Comparison of ENCODE assay signal across 17 cellular contexts in genomic region chr15:59133921-59134427, GRCh38. TPM values are rescaled to one million over a fixed set of nuclear protein-coding genes. Genes with fewer than 3 reads are reported as not detected.
DNase-seq lines count a peak whose midpoint lies in the region; ATAC-seq, FAIRE-seq and TF ChIP-seq lines count a peak whose summit lies in the region.
"Had no signal": no experiment of that assay in that cellular context is flagged by ENCODE, and none has a peak within 500 bp of the region (broad histone marks: within the 10 kb centered on the region; RNA-seq: fewer than 3 reads in every experiment).

No MANE protein-coding gene starts in this region.

- no peak overlapping the region for H3K27ac ChIP-seq in HCT116 (ENCODE audit: low read depth, low read length)
- H3K27ac ChIP-seq in osteoblast (ENCODE audit: low read depth, low read length) = no peak overlapping the region
- no peak overlapping the region for H3K27ac ChIP-seq in thyroid gland
- H3K27ac ChIP-seq: BLaER1, GM23248 had no signal

- peak; percentile 36 for FAIRE-seq in bronchial epithelial cell (lab: Jason Lieb, UNC)
- FAIRE-seq: GM19239, H54 had no signal

- H3K4me3 Mint-ChIP-seq in Calu3 (ENCODE audit: low read depth, unreplicated experiment) = no peak overlapping the region
- H3K4me3 Mint-ChIP-seq: CD14-positive monocyte; CD4-positive, alpha-beta memory T cell had no signal

- CTCF ChIA-PET in Calu3 (lab: Charles Lee) = no interaction called here
- CTCF ChIA-PET in HCT116 (lab: Charles Lee) = no interaction called here

- RAD21 ChIA-PET in HCT116 (lab: Charles Lee; ENCODE audit: low non-redundant PET in 1 of 2, low total read pairs in 2 of 2, uncharacterized antibody in 2 of 2, unreplicated experiment in 2 of 2) = no interaction called here

- no peak overlapping the region for H3K9ac ChIP-seq in HCT116 (ENCODE audit: low read length)
- H3K9ac ChIP-seq: BLaER1, GM23248 had no signal

- H3K36me3 Mint-ChIP-seq in Calu3 (ENCODE audit: insufficient read depth, unreplicated experiment) = peaks cover 98% of the 10 kb centered on the region

- POLR2A ChIA-PET in HCT116 (lab: Charles Lee) = no interaction called here

- H3K36me3 ChIP-seq in HCT116 (ENCODE audit: control insufficient read depth in 1 of 2, insufficient read depth in 2 of 2, low read length in 2 of 2) (peaks cover 17 to 41% of the 10 kb centered on the region in 2 experiments; a peak in 3 of 4 replicates), bronchial epithelial cell (ENCODE audit: control insufficient read depth, insufficient read depth, low read length) (peaks cover 10% of the 10 kb centered on the region), osteoblast (ENCODE audit: insufficient read depth, low read length) (peaks cover 76% of the 10 kb centered on the region), thyroid gland (peaks cover 11 to 18% of the 10 kb centered on the region in 2 donors)

- peaks cover 8% of the 10 kb centered on the region for H3K9me3 Mint-ChIP-seq in Calu3 (ENCODE audit: low read depth, unreplicated experiment)

- H2AFZ ChIP-seq in HCT116 (ENCODE audit: low read depth, low read length, poor library complexity, severe bottlenecking) (no peak overlapping the region), osteoblast (ENCODE audit: low read length) (no peak overlapping the region)
- H2AFZ ChIP-seq: GM23248 had no signal

- no peak for TF ChIP-seq RAD21 in HCT116 (IDR thresholded peaks at IDR 0.05; ENCODE audit: low read depth)

- WGBS in thyroid gland, 2 donors = 93 to 97% methylated on average over 6 of the region's 6 CpGs

- no peaks in the 10 kb centered on the region for H3K9me2 ChIP-seq in HCT116 (ENCODE audit: insufficient read depth)

- ATAC-seq in GM18505 (IDR thresholded peaks at IDR 0.05; ENCODE audit: unreplicated experiment) = no peak
- ATAC-seq in HCT116 = no peak

- TF ChIP-seq CTCF in Calu3 (IDR thresholded peaks at IDR 0.05; ENCODE audit: unreplicated experiment) = no peak
- no peak for TF ChIP-seq CTCF in HCT116 (IDR thresholded peaks at IDR 0.05 in 2 of 3, conservative IDR thresholded peaks at IDR 0.05 in 1 of 3; ENCODE audit: borderline replicate concordance in 1 of 3, insufficient read depth in 1 of 3, low read depth in 2 of 3, low read length in 2 of 3)
- no peak for TF ChIP-seq CTCF in bronchial epithelial cell (IDR thresholded peaks at IDR 0.05; ENCODE audit: insufficient read depth, low read length, severe bottlenecking)
- no peak for TF ChIP-seq CTCF in osteoblast (IDR thresholded peaks at IDR 0.05; ENCODE audit: extremely low read depth, low read depth, low read length)
- TF ChIP-seq CTCF in thyroid gland (IDR thresholded peaks at IDR 0.05) = no peak

- H4K20me1 ChIP-seq in HCT116 (ENCODE audit: insufficient read depth) (no peaks in the 10 kb centered on the region), osteoblast (ENCODE audit: insufficient read depth, low read length) (no peaks in the 10 kb centered on the region)

- H3K27ac Mint-ChIP-seq in Calu3 (ENCODE audit: unreplicated experiment) = peak overlapping the region; percentile 35
- H3K27ac Mint-ChIP-seq: CD4-positive, alpha-beta memory T cell had no signal

- H3K4me3 ChIP-seq in HCT116 (replicated peaks in 1 of 2; ENCODE audit: low read depth in 1 of 2, low read length in 2 of 2) (no peak overlapping the region), bronchial epithelial cell (ENCODE audit: low read depth, low read length) (no peak overlapping the region), osteoblast (ENCODE audit: insufficient read depth, low read length) (no peak overlapping the region), thyroid gland (replicated peaks in 1 of 3) (no peak overlapping the region)
- H3K4me3 ChIP-seq: BLaER1, GM23248 had no signal

- H3K4me1 ChIP-seq in HCT116 (ENCODE audit: control insufficient read depth in 1 of 2, insufficient read depth in 2 of 2, low read length in 2 of 2) (no peaks in the 10 kb centered on the region), osteoblast (ENCODE audit: insufficient read depth, low read length) (no peaks in the 10 kb centered on the region), thyroid gland (no peaks in the 10 kb centered on the region)
- H3K4me1 ChIP-seq: BLaER1 had no signal

- intact Hi-C loops in Calu3 (cut with micrococcal nuclease; ENCODE audit: unreplicated experiment) (no loop called here), HCT116 (cut with micrococcal nuclease) (loop anchor here (10.0 kb wide), 1 partner anchor 909 kb away; no protein-coding TSS in a partner anchor), thyroid gland (cut with DNase I) (no loop called here)

- H3K27me3 Mint-ChIP-seq in Calu3 (ENCODE audit: unreplicated experiment) = no peaks in the 10 kb centered on the region
- H3K27me3 Mint-ChIP-seq: CD4-positive, alpha-beta memory T cell had no signal

- no peaks in the 10 kb centered on the region for H3K27me3 ChIP-seq in HCT116 (ENCODE audit: insufficient read depth, low read length)
- H3K27me3 ChIP-seq in bronchial epithelial cell (ENCODE audit: control insufficient read depth, insufficient read depth, low read length) = no peaks in the 10 kb centered on the region
- H3K27me3 ChIP-seq in osteoblast (ENCODE audit: insufficient read depth, low read length) = no peaks in the 10 kb centered on the region
- no peaks in the 10 kb centered on the region for H3K27me3 ChIP-seq in thyroid gland
- H3K27me3 ChIP-seq: BLaER1 had no signal

- no peak overlapping the region for H3K4me2 ChIP-seq in HCT116 (ENCODE audit: low read length)
- no peak overlapping the region for H3K4me2 ChIP-seq in osteoblast (ENCODE audit: insufficient read depth, low read length)
- H3K4me2 ChIP-seq: BLaER1 had no signal

- peaks cover 23% of the 10 kb centered on the region for H3K79me2 ChIP-seq in HCT116 (ENCODE audit: insufficient read depth, low read length)
- peaks cover 40% of the 10 kb centered on the region for H3K79me2 ChIP-seq in osteoblast (ENCODE audit: insufficient read depth, low read length)

- no TSS peak for BruUV-seq in Calu3 (replicated peaks; lab: Mats Ljungman, UMichigan)
- no TSS peak for BruUV-seq in HCT116 (replicated peaks; lab: Mats Ljungman, UMichigan)

- no peaks in the 10 kb centered on the region for H3K4me1 Mint-ChIP-seq in Calu3 (ENCODE audit: low read depth, unreplicated experiment)
- H3K4me1 Mint-ChIP-seq: CD14-positive monocyte had no signal

- TF ChIP-seq POLR2A in GM18505 (IDR thresholded peaks at IDR 0.05; ENCODE audit: borderline replicate concordance, extremely low read depth, insufficient read depth, insufficient read length) = peak; percentile 44
- TF ChIP-seq POLR2A in HCT116 (IDR thresholded peaks at IDR 0.05; ENCODE audit: borderline replicate concordance, extremely low read depth, insufficient read depth, insufficient read length) = no peak
- TF ChIP-seq POLR2A in thyroid gland (IDR thresholded peaks at IDR 0.05) = no peak

- no peak for DNase-seq in Calu3
- no peak for DNase-seq in HCT116 (ENCODE audit: low read depth, low spot score)
- no peak for DNase-seq in bronchial epithelial cell (ENCODE audit: low read depth)
- no peak for DNase-seq in stimulated activated naive CD4-positive, alpha-beta T cell (lab: John Stamatoyannopoulos, UW)
- no peak for DNase-seq in iPS-NIHi11 (ENCODE audit: low spot score)
- no peak for DNase-seq in osteoblast (ENCODE audit: insufficient read length, low spot score, missing footprints)
- DNase-seq in thyroid gland = no peak
- DNase-seq: 8988T; CD4-positive, alpha-beta memory T cell; DMS79 treated with DMSO at 0.1 percent for 48 hours; GF-D8; GM23248 had no signal

- H3K9me3 ChIP-seq in HCT116 (ENCODE audit: control insufficient read depth in 1 of 2, insufficient read depth in 1 of 2, low read depth in 1 of 2, low read length in 2 of 2) (no peaks in the 10 kb centered on the region; a peak in 1 of 4 replicates), osteoblast (ENCODE audit: low read depth, low read length) (no peaks in the 10 kb centered on the region), thyroid gland (no peaks in the 10 kb centered on the region)

TF ChIP-seq in HCT116, 20 proteins besides CTCF, POLR2A, EP300 and RAD21:
- TF ChIP-seq POLR2AphosphoS5 (IDR thresholded peaks at IDR 0.05; ENCODE audit: low read depth, low read length) = peak; percentile 33; the same call in 1 of the 2 replicates
- no peak for TF ChIP-seq EGR1 (IDR thresholded peaks at IDR 0.05; ENCODE audit: low read depth)
- TF ChIP-seq SP1 (IDR thresholded peaks at IDR 0.05; ENCODE audit: low read depth) = no peak
- 0 out of 2 replicates have a peak, but pooled peaks have one; percentile 15 for TF ChIP-seq JUND (IDR thresholded peaks at IDR 0.05)
- 0 out of 2 replicates have a peak, but pooled peaks have one; percentile 28 for TF ChIP-seq SIN3A (IDR thresholded peaks at IDR 0.05; ENCODE audit: low read depth)
- no peak for TF ChIP-seq FOSL1 (IDR thresholded peaks at IDR 0.05; ENCODE audit: low read depth)
TF ChIP-seq in HCT116: peak in this region for 3.

RNA-seq across cellular contexts. Expression of gene CCNB2, which starts 29.0 kb away (rescaled TPM):
- total RNA-seq in Calu3 (2022) (72.5 and 86.4 TPM in 2 replicates), HCT116 (2021; ENCODE audit: unreplicated experiment) (88.7 TPM), bronchial epithelial cell (2.1 and 2.3 TPM in 2 replicates), osteoblast (6.5 and 8.0 TPM in 2 replicates), thyroid gland (1 to 10 TPM; 1.1 to 2.1 (median 1.7) TPM)
- 107 and 134 TPM in 2 replicates for polyA plus RNA-seq in HCT116 (2012)
- polyA plus RNA-seq: CD4-positive, alpha-beta memory T cell had no signal
